In genomic region chr13:41652735-41653361, GRCh38 we compare ENCODE assay signal across 7 cellular contexts.
A peak's percentile ranks its signal among the peaks of the same experiment; 100 is the strongest.
DNase-seq lines count a peak whose midpoint lies in the region; ATAC-seq and TF ChIP-seq lines count a peak whose summit lies in the region.

No MANE protein-coding gene starts in this region.

- no peak overlapping the region for H2BK120ac ChIP-seq in neuronal stem cell (ENCODE audit: low read depth, low read length)

- no peaks in the 10 kb centered on the region for H3K36me3 ChIP-seq in neuronal stem cell (replicated peaks in 1 of 2; ENCODE audit: control insufficient read depth in 2 of 2, insufficient read depth in 2 of 2, low read length in 2 of 2)

- H3K4me3 ChIP-seq in HFF-Myc (replicated peaks; ENCODE audit: low read depth, low read length) = no peak overlapping the region
- no peak overlapping the region for H3K4me3 ChIP-seq in epithelial cell of esophagus (ENCODE audit: low read length)
- no peak overlapping the region for H3K4me3 ChIP-seq in neuronal stem cell (ENCODE audit: low read length in 2 of 2)

- no peaks in the 10 kb centered on the region for H3K27me3 ChIP-seq in neuronal stem cell (ENCODE audit: control insufficient read depth in 3 of 3, insufficient read depth in 3 of 3, low read depth in 1 of 3, low read length in 3 of 3)

- no peak overlapping the region for H4K91ac ChIP-seq in neuronal stem cell (ENCODE audit: low read depth, low read length, poor library complexity)

- H3K27ac ChIP-seq in neuronal stem cell (replicated peaks; ENCODE audit: low read length) = no peak overlapping the region

- no peaks in the 10 kb centered on the region for H3K79me1 ChIP-seq in neuronal stem cell (ENCODE audit: low read depth, low read length)

- H3K4me2 ChIP-seq in neuronal stem cell (ENCODE audit: insufficient read depth, low read length, poor library complexity, severe bottlenecking) = no peak overlapping the region

- H3K14ac ChIP-seq in neuronal stem cell (ENCODE audit: low read length) = no peak overlapping the region

- H3K4ac ChIP-seq in neuronal stem cell (ENCODE audit: low read length) = no peak overlapping the region

- WGBS in neuronal stem cell (ENCODE audit: extremely low coverage in 2 of 2, insufficient read length in 2 of 2, insufficient replicate concordance in 1 of 2), 2 donors = no CpG with 5 or more reads among the region's 4 CpGs

- TF ChIP-seq CTCF in HFF-Myc (IDR thresholded peaks at IDR 0.05; ENCODE audit: low read depth, low read length, missing control alignments) (peak; percentile 36), epithelial cell of esophagus (IDR thresholded peaks at IDR 0.05; ENCODE audit: insufficient read depth, low read depth, low read length, missing control alignments) (peak; percentile 55)

- peaks cover 0 to 6% of the 10 kb centered on the region in 2 donors for H3K9me3 ChIP-seq in neuronal stem cell (replicated peaks in 1 of 2; ENCODE audit: control insufficient read depth in 2 of 2, insufficient read depth in 1 of 2, low read depth in 1 of 2, low read length in 2 of 2)

- no peak overlapping the region for H2AFZ ChIP-seq in neuronal stem cell (ENCODE audit: low read length)

- H3K9ac ChIP-seq in neuronal stem cell (ENCODE audit: low read depth, low read length, poor library complexity) = no peak overlapping the region

- ATAC-seq in GM21619 (IDR thresholded peaks at IDR 0.05; ENCODE audit: unreplicated experiment) (no peak), HG03280 (IDR thresholded peaks at IDR 0.05; ENCODE audit: unreplicated experiment) (no peak)

- no peak overlapping the region for H2BK15ac ChIP-seq in neuronal stem cell (ENCODE audit: low read length)

- H2BK12ac ChIP-seq in neuronal stem cell (ENCODE audit: low read length) = no peak overlapping the region

- DNase-seq in DMS53 treated with DMSO at 0.1 percent for 48 hours (lab: John Stamatoyannopoulos, UW; ENCODE audit: unreplicated experiment) = peak; percentile 1
- DNase-seq in HFF-Myc (ENCODE audit: extremely low read depth, low read depth) = no peak
- DNase-seq in T follicular helper cell (ENCODE audit: low read depth) = peak; percentile 17
- peak; percentile 64 for DNase-seq in epithelial cell of esophagus (ENCODE audit: low read depth)
- DNase-seq in neuronal stem cell (ENCODE audit: low spot score) = peak; percentile 12

- H3K18ac ChIP-seq in neuronal stem cell (ENCODE audit: low read length) = no peak overlapping the region

- peaks cover 0 to 2% of the 10 kb centered on the region in 2 donors for H3K4me1 ChIP-seq in neuronal stem cell (ENCODE audit: control insufficient read depth in 2 of 2, insufficient read depth in 1 of 2, low read depth in 1 of 2, low read length in 2 of 2)

- H3K23ac ChIP-seq in neuronal stem cell (ENCODE audit: low read depth, low read length, poor library complexity) = no peak overlapping the region

- no peak overlapping the region for H4K8ac ChIP-seq in neuronal stem cell (ENCODE audit: low read depth, low read length)

- H2AK5ac ChIP-seq in neuronal stem cell (ENCODE audit: low read depth, low read length) = no peak overlapping the region

- no peak overlapping the region for H2BK5ac ChIP-seq in neuronal stem cell (ENCODE audit: low read length)
